In genomic region chrX:133413218-133413925, GRCh38 we compare ENCODE assay signal across 1 cellular context.
TF ChIP-seq lines count a peak whose summit lies in the region.

No MANE protein-coding gene starts in this region.

TF ChIP-seq in GM23338, 12 proteins besides CTCF, POLR2A, EP300 and RAD21 (continued from another document):
- no peak for TF ChIP-seq ZNF462 (CRISPR knock-in tag; IDR thresholded peaks at IDR 0.05)
